8 cellular contexts compared by ENCODE assay signal in genomic region chr1:44036409-44037111, GRCh38. TPM values are rescaled to one million over a fixed set of nuclear protein-coding genes. Genes with fewer than 3 reads are reported as not detected.
DNase-seq lines count a peak whose midpoint lies in the region; ATAC-seq and TF ChIP-seq lines count a peak whose summit lies in the region.

No MANE protein-coding gene starts in this region.

- H3K27ac ChIP-seq in heart right ventricle, result peak overlapping the region in 9 of 10 donors; percentile 3 to 74 (median 46)

- no peaks in the 10 kb centered on the region for H3K36me3 ChIP-seq in adipocyte (ENCODE audit: control insufficient read depth, insufficient read depth, low read length, severe bottlenecking)
- H3K36me3 ChIP-seq in heart right ventricle, result no peaks in the 10 kb centered on the region

- H3K27me3 ChIP-seq in adipocyte (replicated peaks; ENCODE audit: control insufficient read depth, insufficient read depth, low read length), result no peaks in the 10 kb centered on the region
- peaks cover 0 to 5% (median 0%) of the 10 kb centered on the region in 7 donors for H3K27me3 ChIP-seq in heart right ventricle

- ATAC-seq in heart right ventricle (peak; percentile 53 to 76 (median 66)), GM21447 (IDR thresholded peaks at IDR 0.05; ENCODE audit: unreplicated experiment) (no peak), GM18498 (IDR thresholded peaks at IDR 0.05; ENCODE audit: unreplicated experiment) (no peak)

- DNase-seq in GDM1 (lab: John Stamatoyannopoulos, UW) (peak; percentile 46), NAMALWA (ENCODE audit: low spot score) (peak; percentile 85), SW480 (ENCODE audit: low spot score) (peak; percentile 60), adipocyte (ENCODE audit: low read depth) (peak; percentile 84), heart right ventricle (peak; percentile 44 to 60), renal cortical epithelial cell (ENCODE audit: low read depth) (peak; percentile 50)

- WGBS in heart right ventricle, 2 donors, result 8 to 10% methylated on average over 6 of the region's 6 CpGs

- H3K9me3 ChIP-seq in adipocyte (ENCODE audit: control insufficient read depth, low read length) (no peaks in the 10 kb centered on the region), heart right ventricle (no peaks in the 10 kb centered on the region)

- intact Hi-C loops in heart right ventricle (cut with DNase I), result loop anchor here in 8 of 10 donors (1.0 to 10.0 kb wide), 9 partner anchors 30 to 509 kb away; no protein-coding TSS in a partner anchor

- H3K9ac ChIP-seq in adipocyte (ENCODE audit: low read length), result peak overlapping the region; percentile 16

- H3K4me1 ChIP-seq in adipocyte (ENCODE audit: control insufficient read depth, insufficient read depth, low read length), result peaks cover 53% of the 10 kb centered on the region
- H3K4me1 ChIP-seq in heart right ventricle, result peaks cover 6 to 38% (median 24%) of the 10 kb centered on the region in 9 donors

- H3K4me3 ChIP-seq in adipocyte (ENCODE audit: low read length) (no peak overlapping the region), heart right ventricle (no peak overlapping the region)

- TF ChIP-seq CTCF in heart right ventricle (IDR thresholded peaks at IDR 0.05), result peak; percentile 50 to 88 (median 79)

RNA-seq across cellular contexts. Expression of gene SLC6A9, which starts 5.3 kb away (rescaled TPM):
- total RNA-seq in heart right ventricle, result 1 to 10 TPM in 5 of 10 donors, under 1 TPM in 5; 0.32 to 1.6 (median 0.91) TPM
- polyA plus RNA-seq in heart right ventricle, result 1 to 10 TPM in 1 of 2 donors, under 1 TPM in 1; 0.88 to 1.7 TPM
- 2.8 and 5.0 TPM in 2 replicates for total RNA-seq in renal cortical epithelial cell

RNA-seq across cellular contexts. Expression of gene CCDC24, which starts 45.2 kb away (rescaled TPM):
- 1 to 10 TPM in 8 of 10 donors, under 1 TPM in 2; 0.55 to 3.1 (median 1.3) TPM for total RNA-seq in heart right ventricle
- polyA plus RNA-seq in heart right ventricle, result 1 to 10 TPM; 1.1 to 3.1 TPM
- total RNA-seq in renal cortical epithelial cell, result 6.3 and 6.5 TPM in 2 replicates

RNA-seq across cellular contexts. Expression of gene B4GALT2, which starts 57.5 kb away (rescaled TPM):
- total RNA-seq in heart right ventricle, result 10 to 100 TPM; 31.1 to 47.0 (median 38.6) TPM
- polyA plus RNA-seq in heart right ventricle, result 10 to 100 TPM; 25.4 to 50.8 TPM
- 36.8 and 65.8 TPM in 2 replicates for total RNA-seq in renal cortical epithelial cell

Comparison
In these comparisons a context has a peak if more than half of its experiments do, and no peak if none do; other contexts are left out.
1. ATAC-seq: peak in heart right ventricle (8 of 8); none in GM21447 (single experiment) and GM18498 (single experiment).
2. Peak in every context shown above with its lines, with median percentiles within 50 percentile points of each other: DNase-seq.